28 cellular contexts compared by ENCODE assay signal in genomic region chr5:111233050-111233370, GRCh38. TPM values are rescaled to one million over a fixed set of nuclear protein-coding genes. Genes with fewer than 3 reads are reported as not detected.
DNase-seq lines count a peak whose midpoint lies in the region; ATAC-seq, FAIRE-seq and TF ChIP-seq lines count a peak whose summit lies in the region.
"Had no signal": no experiment of that assay in that cellular context is flagged by ENCODE, and none has a peak within 500 bp of the region (broad histone marks: within the 10 kb centered on the region; RNA-seq: fewer than 3 reads in every experiment).

No MANE protein-coding gene starts in this region.

- no peaks in the 10 kb centered on the region for H3K9me3 ChIP-seq in OCI-LY3 (ENCODE audit: insufficient read depth, low read length)
- H3K9me3 ChIP-seq: left lung, MG63, spleen, upper lobe of right lung had no signal

- peak overlapping the region; percentile 55 for H3K4me2 ChIP-seq in OCI-LY3 (ENCODE audit: low read length)

- no peak for TF ChIP-seq POLR2A in GM12891 (IDR thresholded peaks at IDR 0.05; ENCODE audit: low read depth, low read length)

- H3K27ac Mint-ChIP-seq in activated naive CD8-positive, alpha-beta T cell treated with anti-CD3 and anti-CD28 coated beads for 36 hours: peak overlapping the region; percentile 90
- H3K27ac Mint-ChIP-seq in stimulated activated naive CD8-positive, alpha-beta T cell treated with anti-CD3 and anti-CD28 coated beads, Interleukin-15, amount 100 ng/mL, for 72 hours: peak overlapping the region in 1 of 2 donors; percentile 47
- H3K27ac Mint-ChIP-seq: H9; mesothelial cell of epicardium; natural killer cell treated with Interleukin-12 subunit alpha and Interleukin-12 subunit beta and Interleukin-15 and Interleukin-18, amount 100 ng/mL, for 72 hours had no signal

- no peak for DNase-seq in activated T-cell treated with anti-CD3 and anti-CD28 coated beads, Interleukin-2, amount 50 U/mL, for 4 hours
- no peak for DNase-seq in activated T-cell treated with anti-CD3 and anti-CD28 coated beads, Interleukin-2, amount 50 U/mL, for 48 hours
- no peak for DNase-seq in activated naive CD8-positive, alpha-beta T cell treated with anti-CD3 and anti-CD28 coated beads for 36 hours
- no peak for DNase-seq in stimulated activated naive CD8-positive, alpha-beta T cell treated with anti-CD3 and anti-CD28 coated beads, Interleukin-15, amount 100 ng/mL, for 72 hours
- no peak for DNase-seq in NCI-H526 treated with DMSO at 0.1 percent for 48 hours (lab: John Stamatoyannopoulos, UW)
- DNase-seq in GM12891 (ENCODE audit: insufficient read length, low spot score): no peak
- DNase-seq in COR-L47 (lab: John Stamatoyannopoulos, UW): no peak
- DNase-seq: ACHN; effector CD8-positive, alpha-beta T cell; H9; hippocampal formation; IMR-90; left lung; MG63; NCI-H1436; NCI-H2171; NCI-H524 treated with DMSO at 0.1 percent for 48 hours; RPMI8226; spleen; stimulated activated CD4-positive, alpha-beta T cell treated with anti-CD3 and anti-CD28 coated beads, Interleukin-4, amount 100 ng/mL, for 4 hours; upper lobe of right lung; WERI-Rb-1 had no signal

- H3K79me2 ChIP-seq in OCI-LY3 (ENCODE audit: low read length): peaks cover 100% of the 10 kb centered on the region

- H3K4me1 Mint-ChIP-seq in activated T-cell treated with anti-CD3 and anti-CD28 coated beads, Interleukin-2, amount 50 U/mL, for 4 hours (ENCODE audit: low read depth): peaks cover 88% of the 10 kb centered on the region
- peaks cover 88% of the 10 kb centered on the region for H3K4me1 Mint-ChIP-seq in activated naive CD8-positive, alpha-beta T cell treated with anti-CD3 and anti-CD28 coated beads for 36 hours
- peaks cover 93% of the 10 kb centered on the region for H3K4me1 Mint-ChIP-seq in stimulated activated naive CD8-positive, alpha-beta T cell treated with anti-CD3 and anti-CD28 coated beads, Interleukin-15, amount 100 ng/mL, for 72 hours

- peak overlapping the region; percentile 30 for H3K4me3 ChIP-seq in OCI-LY3 (ENCODE audit: low read length)
- H3K4me3 ChIP-seq: left lung, MG63, spleen, upper lobe of right lung had no signal

- H3K9ac ChIP-seq in OCI-LY3 (ENCODE audit: low read length): peak overlapping the region; percentile 11; the same call in 1 of the 2 replicates

- H3K4me1 ChIP-seq in OCI-LY3 (ENCODE audit: low read length): peaks cover 98% of the 10 kb centered on the region
- H3K4me1 ChIP-seq: left lung, upper lobe of right lung had no signal

- peaks cover 3% of the 10 kb centered on the region for H3K36me3 Mint-ChIP-seq in activated T-cell treated with anti-CD3 and anti-CD28 coated beads, Interleukin-2, amount 50 U/mL, for 4 hours (ENCODE audit: insufficient read depth)
- H3K36me3 Mint-ChIP-seq in activated naive CD8-positive, alpha-beta T cell treated with anti-CD3 and anti-CD28 coated beads for 36 hours: peaks cover 24% of the 10 kb centered on the region
- H3K36me3 Mint-ChIP-seq: natural killer cell treated with Interleukin-12 subunit alpha and Interleukin-12 subunit beta and Interleukin-15 and Interleukin-18, amount 100 ng/mL, for 72 hours had no signal

- no peaks in the 10 kb centered on the region for H3K9me3 Mint-ChIP-seq in activated T-cell treated with anti-CD3 and anti-CD28 coated beads, Interleukin-2, amount 50 U/mL, for 4 hours
- no peaks in the 10 kb centered on the region for H3K9me3 Mint-ChIP-seq in activated naive CD8-positive, alpha-beta T cell treated with anti-CD3 and anti-CD28 coated beads for 36 hours
- H3K9me3 Mint-ChIP-seq in stimulated activated naive CD8-positive, alpha-beta T cell treated with anti-CD3 and anti-CD28 coated beads, Interleukin-15, amount 100 ng/mL, for 72 hours: no peaks in the 10 kb centered on the region
- H3K9me3 Mint-ChIP-seq: H9; mesothelial cell of epicardium; natural killer cell treated with Interleukin-12 subunit alpha and Interleukin-12 subunit beta and Interleukin-15 and Interleukin-18, amount 100 ng/mL, for 72 hours had no signal

- peaks cover 7% of the 10 kb centered on the region for H3K36me3 ChIP-seq in OCI-LY3 (replicated peaks; ENCODE audit: low read depth, low read length)
- H3K36me3 ChIP-seq: left lung, MG63, spleen, upper lobe of right lung, WERI-Rb-1 had no signal

- ATAC-seq in activated T-cell treated with anti-CD3 and anti-CD28 coated beads, Interleukin-2, amount 50 U/mL, for 4 hours: peak; percentile 33 to 35
- ATAC-seq in stimulated activated naive CD8-positive, alpha-beta T cell treated with anti-CD3 and anti-CD28 coated beads, Interleukin-15, amount 100 ng/mL, for 72 hours: peak; percentile 38
- ATAC-seq: esophagus mucosa; left lung; natural killer cell treated with Interleukin-12 subunit alpha and Interleukin-12 subunit beta and Interleukin-15 and Interleukin-18, amount 100 ng/mL, for 72 hours; upper lobe of right lung had no signal

- peaks cover 52% of the 10 kb centered on the region for H4K20me1 ChIP-seq in OCI-LY3 (ENCODE audit: insufficient read depth, low read length)

- TF ChIP-seq CTCF in OCI-LY3 (IDR thresholded peaks at IDR 0.05; ENCODE audit: low read depth, low read length): no peak

- H3K27me3 ChIP-seq in OCI-LY3 (ENCODE audit: low read depth, low read length): no peaks in the 10 kb centered on the region
- H3K27me3 ChIP-seq: left lung, upper lobe of right lung had no signal

- no peaks in the 10 kb centered on the region for H3K27me3 Mint-ChIP-seq in activated T-cell treated with anti-CD3 and anti-CD28 coated beads, Interleukin-2, amount 50 U/mL, for 4 hours (ENCODE audit: low read depth)
- H3K27me3 Mint-ChIP-seq in activated naive CD8-positive, alpha-beta T cell treated with anti-CD3 and anti-CD28 coated beads for 36 hours: no peaks in the 10 kb centered on the region
- H3K27me3 Mint-ChIP-seq in stimulated activated naive CD8-positive, alpha-beta T cell treated with anti-CD3 and anti-CD28 coated beads, Interleukin-15, amount 100 ng/mL, for 72 hours: no peaks in the 10 kb centered on the region

- no peak for FAIRE-seq in GM12891 (lab: Jason Lieb, UNC)
- FAIRE-seq: frontal cortex had no signal

- H3K27ac ChIP-seq in OCI-LY3 (ENCODE audit: low read length): peak overlapping the region; percentile 33
- H3K27ac ChIP-seq: left lung, upper lobe of right lung, WERI-Rb-1 had no signal

- H2AFZ ChIP-seq in OCI-LY3 (ENCODE audit: low read depth, low read length): no peak overlapping the region

- H3K4me3 Mint-ChIP-seq in activated T-cell treated with anti-CD3 and anti-CD28 coated beads, Interleukin-2, amount 50 U/mL, for 4 hours: peak overlapping the region; percentile 49
- H3K4me3 Mint-ChIP-seq in activated naive CD8-positive, alpha-beta T cell treated with anti-CD3 and anti-CD28 coated beads for 36 hours: peak overlapping the region; percentile 57
- H3K4me3 Mint-ChIP-seq in stimulated activated naive CD8-positive, alpha-beta T cell treated with anti-CD3 and anti-CD28 coated beads, Interleukin-15, amount 100 ng/mL, for 72 hours: peak overlapping the region; percentile 9 to 74
- H3K4me3 Mint-ChIP-seq: H9, mesothelial cell of epicardium had no signal

TF ChIP-seq in GM12891, 5 proteins besides CTCF, POLR2A, EP300 and RAD21:
- TF ChIP-seq PAX5 (IDR thresholded peaks at IDR 0.05; ENCODE audit: insufficient read depth, low read length, severe bottlenecking): no peak
- no peak for TF ChIP-seq POU2F2 (IDR thresholded peaks at IDR 0.05; ENCODE audit: low read depth, low read length)
- no peak for TF ChIP-seq POLR2AphosphoS5 (IDR thresholded peaks at IDR 0.05; ENCODE audit: low read depth, low read length)
- TF ChIP-seq SPI1 (IDR thresholded peaks at IDR 0.05; ENCODE audit: low read depth, low read length): no peak
- TF ChIP-seq TAF1 (IDR thresholded peaks at IDR 0.05; ENCODE audit: low read depth, low read length): no peak

RNA-seq across cellular contexts. Expression of gene CAMK4, which starts 8.8 kb away (rescaled TPM):
- total RNA-seq in activated T-cell treated with anti-CD3 and anti-CD28 coated beads, Interleukin-2, amount 50 U/mL, for 4 hours: 10 to 100 TPM; 35.5 to 49.5 (median 36.9) TPM
- total RNA-seq in activated naive CD8-positive, alpha-beta T cell treated with anti-CD3 and anti-CD28 coated beads for 36 hours: 10 to 100 TPM; 66.6 to 68.0 TPM
- polyA plus RNA-seq in GM12891 (2012; ENCODE audit: low read depth, missing spikeins): 19.3 TPM
- total RNA-seq: G401 had no signal
